ENCODE assay signal across 8 cellular contexts in the genomic region with DNA sequence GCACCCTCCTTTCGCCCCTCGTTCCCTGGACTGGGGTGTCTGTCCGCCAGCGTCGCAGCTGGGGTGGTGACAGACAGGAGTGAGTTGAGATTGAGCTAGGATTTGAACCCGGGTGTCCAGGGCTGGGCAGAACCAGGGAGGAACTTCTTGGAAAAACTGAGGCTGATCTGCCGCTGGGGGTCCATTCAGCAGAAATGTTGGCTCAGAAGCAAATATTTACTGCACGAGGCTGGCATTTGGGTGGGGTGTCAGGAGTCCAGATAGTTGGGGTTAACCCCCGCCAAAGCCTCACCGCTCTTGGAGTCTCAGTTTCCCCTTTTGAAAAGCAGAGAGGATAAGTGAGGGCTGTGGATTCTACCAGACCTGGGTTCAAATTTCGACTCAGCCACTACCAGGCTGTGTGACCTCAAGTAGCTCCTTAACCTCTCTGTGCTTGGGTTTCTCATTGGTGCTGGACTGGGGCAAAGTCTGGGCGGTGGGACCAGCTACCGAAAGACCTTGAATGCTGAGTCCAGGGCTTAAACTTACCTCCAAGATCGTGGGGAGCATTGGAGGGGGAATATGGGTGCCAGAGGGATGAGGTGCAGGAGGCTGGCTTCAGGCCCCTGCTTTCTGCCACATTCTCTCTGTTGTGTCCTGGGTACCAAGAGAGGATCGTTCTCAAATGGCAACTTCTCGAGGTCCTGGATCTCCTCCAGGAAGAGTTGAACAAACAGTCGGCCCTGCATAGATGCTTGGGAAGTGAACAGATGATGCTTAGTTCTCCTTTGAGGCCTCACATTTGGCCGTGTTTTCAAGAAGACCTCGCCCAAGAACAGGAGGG. TPM values are rescaled to one million over a fixed set of nuclear protein-coding genes. Genes with fewer than 3 reads are reported as not detected.
A peak's percentile ranks its signal among the peaks of the same experiment; 100 is the strongest.
DNase-seq lines count a peak whose midpoint lies in the region; ATAC-seq and TF ChIP-seq lines count a peak whose summit lies in the region.

No MANE protein-coding gene starts in this region.

- peak overlapping the region; percentile 55 to 82 for H3K18ac ChIP-seq in mesenchymal stem cell (ENCODE audit: low read depth in 1 of 2, low read length in 2 of 2)

- peak overlapping the region; percentile 98 for H3K4me2 ChIP-seq in mesenchymal stem cell (ENCODE audit: low read length, poor library complexity, severe bottlenecking)

- peak overlapping the region; percentile 77 for H2AFZ ChIP-seq in mesenchymal stem cell (ENCODE audit: low read depth, low read length)

- peaks cover 0 to 21% (median 0%) of the 10 kb centered on the region in 9 donors for H3K36me3 ChIP-seq in heart left ventricle
- peaks cover 0 to 6% of the 10 kb centered on the region in 2 donors for H3K36me3 ChIP-seq in body of pancreas (replicated peaks in 1 of 2; ENCODE audit: insufficient read depth in 1 of 2, low read depth in 2 of 2)
- peaks cover 11 to 47% of the 10 kb centered on the region in 2 experiments for H3K36me3 ChIP-seq in mesenchymal stem cell (ENCODE audit: control insufficient read depth in 1 of 2, insufficient read depth in 2 of 2, low read depth in 1 of 2, low read length in 2 of 2)
- no peaks in the 10 kb centered on the region for H3K36me3 ChIP-seq in vagina

- peak overlapping the region in 1 of 2 experiments; percentile 56 for H2BK12ac ChIP-seq in mesenchymal stem cell (ENCODE audit: low read length in 2 of 2)

- H2AK5ac ChIP-seq in mesenchymal stem cell (ENCODE audit: low read length, severe bottlenecking) = peak overlapping the region; percentile 21

- DNase-seq in heart left ventricle = no peak
- DNase-seq in left ventricle myocardium superior = no peak
- peak; percentile 25 to 67 (median 58) for DNase-seq in body of pancreas
- DNase-seq in mesenchymal stem cell = no peak
- no peak for DNase-seq in vagina (ENCODE audit: extremely low spot score in 2 of 2)
- DNase-seq in NCI-H146 treated with DMSO at 0.1 percent for 48 hours (lab: John Stamatoyannopoulos, UW; ENCODE audit: unreplicated experiment) = no peak
- DNase-seq in DMS114 treated with DMSO at 0.1 percent for 48 hours (lab: John Stamatoyannopoulos, UW; ENCODE audit: unreplicated experiment) = no peak
- no peak for DNase-seq in NCI-H345 treated with DMSO at 0.1 percent for 48 hours (lab: John Stamatoyannopoulos, UW; ENCODE audit: unreplicated experiment)

- H3K14ac ChIP-seq in mesenchymal stem cell (ENCODE audit: low read length in 2 of 2) = peak overlapping the region in 1 of 2 experiments; percentile 97

- 27 to 40% (median 33%) methylated on average over 16 to 19 of the region's 19 CpGs for WGBS in heart left ventricle, 4 donors
- WGBS in body of pancreas, 2 donors = 29 to 30% methylated on average over 13 to 19 of the region's 19 CpGs
- WGBS in mesenchymal stem cell = 53% methylated on average over 19 of the region's 19 CpGs

- no peaks in the 10 kb centered on the region for H3K27me3 ChIP-seq in heart left ventricle
- no peaks in the 10 kb centered on the region for H3K27me3 ChIP-seq in body of pancreas
- H3K27me3 ChIP-seq in mesenchymal stem cell (ENCODE audit: control insufficient read depth in 1 of 2, insufficient read depth in 1 of 2, low read length in 2 of 2) = no peaks in the 10 kb centered on the region
- no peaks in the 10 kb centered on the region for H3K27me3 ChIP-seq in vagina

- H2BK15ac ChIP-seq in mesenchymal stem cell (ENCODE audit: low read depth, poor library complexity, severe bottlenecking) = no peak overlapping the region

- peak overlapping the region; percentile 22 for H4K91ac ChIP-seq in mesenchymal stem cell (ENCODE audit: low read length)

- TF ChIP-seq POLR2A in heart left ventricle (IDR thresholded peaks at IDR 0.05) (no peak), body of pancreas (IDR thresholded peaks at IDR 0.05) (no peak), vagina (IDR thresholded peaks at IDR 0.05) (no peak)

- peak overlapping the region; percentile 58 for H2BK120ac ChIP-seq in mesenchymal stem cell (ENCODE audit: low read depth, low read length)

- H3K9me3 ChIP-seq in heart left ventricle (no peaks in the 10 kb centered on the region), body of pancreas (no peaks in the 10 kb centered on the region), mesenchymal stem cell (ENCODE audit: control insufficient read depth, low read length) (no peaks in the 10 kb centered on the region), vagina (no peaks in the 10 kb centered on the region)

- ATAC-seq in heart left ventricle (no peak), left ventricle myocardium superior (no peak), body of pancreas (no peak)

- H3K4ac ChIP-seq in mesenchymal stem cell (ENCODE audit: low read depth in 1 of 2, low read length in 2 of 2) = peak overlapping the region in 1 of 2 experiments; percentile 42

- H3K4me1 ChIP-seq in heart left ventricle = peaks cover 0 to 40% (median 20%) of the 10 kb centered on the region in 12 donors
- H3K4me1 ChIP-seq in body of pancreas = peaks cover 33% of the 10 kb centered on the region
- peaks cover 12% of the 10 kb centered on the region for H3K4me1 ChIP-seq in mesenchymal stem cell (ENCODE audit: control insufficient read depth, insufficient read depth, low read depth, low read length)
- peaks cover 21% of the 10 kb centered on the region for H3K4me1 ChIP-seq in vagina

- peak overlapping the region; percentile 61 to 93 (median 78) for H3K4me3 ChIP-seq in heart left ventricle
- H3K4me3 ChIP-seq in body of pancreas = peak overlapping the region in 1 of 2 donors; percentile 23
- H3K4me3 ChIP-seq in mesenchymal stem cell (ENCODE audit: insufficient read depth in 1 of 2, low read depth in 1 of 2, low read length in 2 of 2) = peak overlapping the region; percentile 81 to 87
- peak overlapping the region; percentile 65 to 67 for H3K4me3 ChIP-seq in vagina

- H3K23ac ChIP-seq in mesenchymal stem cell (ENCODE audit: low read length in 2 of 2) = peak overlapping the region in 1 of 2 experiments; percentile 90

- peak overlapping the region; percentile 78 for H4K8ac ChIP-seq in mesenchymal stem cell (ENCODE audit: low read length)

- H3K27ac ChIP-seq in heart left ventricle (peak overlapping the region in 10 of 12 donors; percentile 51 to 83 (median 71)), body of pancreas (peak overlapping the region; percentile 55 to 79 (median 65)), mesenchymal stem cell (ENCODE audit: low read length, poor library complexity, severe bottlenecking) (no peak overlapping the region), vagina (peak overlapping the region; percentile 71)

- peak overlapping the region; percentile 87 for H3K9ac ChIP-seq in mesenchymal stem cell (ENCODE audit: low read length)

- H3K79me1 ChIP-seq in mesenchymal stem cell (replicated peaks; ENCODE audit: low read length, poor library complexity, severe bottlenecking) = peaks cover 22% of the 10 kb centered on the region

- intact Hi-C loops in heart left ventricle (cut with DNase I) = loop anchor here in 7 of 10 donors (5.0 kb wide), 1 partner anchor 34 kb away; the partner anchor contains the start of gene PIK3R2 (in 7 of the 7)
- intact Hi-C loops in left ventricle myocardium superior (cut with micrococcal nuclease) = no loop called here
- intact Hi-C loops in body of pancreas (cut with DNase I) = no loop called here
- intact Hi-C loops in vagina (cut with DNase I) = loop anchor here (5.0 to 10.0 kb wide), 2 partner anchors 134 to 216 kb away; no protein-coding TSS in a partner anchor

- no peak for TF ChIP-seq CTCF in heart left ventricle (IDR thresholded peaks at IDR 0.05)
- TF ChIP-seq CTCF in body of pancreas (IDR thresholded peaks at IDR 0.05) = no peak
- no peak for TF ChIP-seq CTCF in vagina (IDR thresholded peaks at IDR 0.05)

- H2BK5ac ChIP-seq in mesenchymal stem cell (ENCODE audit: low read depth, low read length, poor library complexity, severe bottlenecking) = no peak overlapping the region

RNA-seq across cellular contexts. Expression of gene MAST3, which starts 21.1 kb away (rescaled TPM):
- 1 to 10 TPM; 2.8 to 9.8 (median 5.2) TPM for total RNA-seq in heart left ventricle
- 1 to 10 TPM; 1.5 to 2.9 TPM for polyA plus RNA-seq in heart left ventricle
- 5.6 TPM for total RNA-seq in left ventricle myocardium superior
- 10 to 100 TPM; 17.6 to 35.3 TPM for total RNA-seq in body of pancreas
- polyA plus RNA-seq in mesenchymal stem cell (2013, experiment 1 of 2) = 4.4 TPM
- 4.7 TPM for polyA plus RNA-seq in mesenchymal stem cell (2013, experiment 2 of 2)
- total RNA-seq in vagina = 9.6 TPM

RNA-seq across cellular contexts. Expression of gene IL12RB1, which starts 31.9 kb away (rescaled TPM):
- total RNA-seq in heart left ventricle (1 to 10 TPM in 2 of 9 donors, under 1 TPM in 5, not detected in 2; 0.40 to 8.1 (median 0.66) TPM), left ventricle myocardium superior (0.94 TPM), body of pancreas (1 to 10 TPM in 1 of 2 donors, not detected in 1; 1.0 TPM), vagina (not detected)
- polyA plus RNA-seq in heart left ventricle = under 1 TPM; 0.19 to 0.35 TPM
- polyA plus RNA-seq in mesenchymal stem cell (2013, experiment 1 of 2) = 0.19 TPM
- polyA plus RNA-seq in mesenchymal stem cell (2013, experiment 2 of 2) = 0.19 TPM

RNA-seq across cellular contexts. Expression of gene PIK3R2, which starts 34.3 kb away (rescaled TPM):
- total RNA-seq in heart left ventricle = 10 to 100 TPM; 17.9 to 28.6 (median 24.6) TPM
- 1 to 10 TPM; 4.0 to 7.1 TPM for polyA plus RNA-seq in heart left ventricle
- total RNA-seq in left ventricle myocardium superior = 29.6 TPM
- 10 to 100 TPM; 18.9 to 21.8 TPM for total RNA-seq in body of pancreas
- polyA plus RNA-seq in mesenchymal stem cell (2013, experiment 1 of 2) = 83.2 TPM
- 80.2 TPM for polyA plus RNA-seq in mesenchymal stem cell (2013, experiment 2 of 2)
- 24.8 TPM for total RNA-seq in vagina

RNA-seq across cellular contexts. Expression of gene IFI30, which starts 55.0 kb away (rescaled TPM):
- total RNA-seq in heart left ventricle = 100 to 1,000 TPM in 2 of 9 donors, 10 to 100 TPM in 4, 1 to 10 TPM in 3; 9.0 to 455 (median 15.2) TPM
- polyA plus RNA-seq in heart left ventricle = 10 to 100 TPM in 1 of 2 donors, 1 to 10 TPM in 1; 8.9 to 27.1 TPM
- 20.6 TPM for total RNA-seq in left ventricle myocardium superior
- total RNA-seq in body of pancreas = 10 to 100 TPM; 30.3 to 32.9 TPM
- 28.4 TPM for polyA plus RNA-seq in mesenchymal stem cell (2013, experiment 1 of 2)
- 27.7 TPM for polyA plus RNA-seq in mesenchymal stem cell (2013, experiment 2 of 2)
- 43.7 TPM for total RNA-seq in vagina

Comparison
In these comparisons a context has a peak if more than half of its experiments do, and no peak if none do; other contexts are left out.
1. intact Hi-C loops: an anchor here in heart left ventricle (5.0 kb wide) and vagina (5.0 to 10.0 kb wide); none called in left ventricle myocardium superior and body of pancreas.
2. DNase-seq: peak in body of pancreas (4 of 4); none in heart left ventricle (0 of 5), left ventricle myocardium superior (single experiment), mesenchymal stem cell (single experiment), vagina (0 of 2), NCI-H146 treated with DMSO at 0.1 percent for 48 hours (single experiment), DMS114 treated with DMSO at 0.1 percent for 48 hours (single experiment) and NCI-H345 treated with DMSO at 0.1 percent for 48 hours (single experiment).